8 cellular contexts compared by ENCODE assay signal in genomic region chr22:30969532-30970355, GRCh38. TPM values are rescaled to one million over a fixed set of nuclear protein-coding genes. Genes with fewer than 3 reads are reported as not detected.
A peak's percentile ranks its signal among the peaks of the same experiment; 100 is the strongest.
DNase-seq lines count a peak whose midpoint lies in the region; ATAC-seq, FAIRE-seq and TF ChIP-seq lines count a peak whose summit lies in the region.

No MANE protein-coding gene starts in this region.

- FAIRE-seq in H1 (lab: Jason Lieb, UNC): no peak

- DNase-seq in EH (ENCODE audit: low read depth) (peak; percentile 54), HuH-7.5 (ENCODE audit: low spot score) (peak; percentile 36), H1 (ENCODE audit: low read depth in 1 of 2, low spot score in 2 of 2) (no peak), mucosa of gallbladder (ENCODE audit: low spot score) (peak; percentile 16), dedifferentiated amniotic fluid mesenchymal stem cell (ENCODE audit: extremely low spot score) (no peak)
- DNase-seq in activated CD4-positive, CD25-positive, alpha-beta regulatory T cell treated with anti-CD3 and anti-CD28 coated beads, Interleukin-2, amount 50 U/mL, for 72 hours: peak; percentile 56

- ATAC-seq in GM21447 (IDR thresholded peaks at IDR 0.05; ENCODE audit: unreplicated experiment): peak; percentile 23

- no peak overlapping the region for H2BK120ac ChIP-seq in H1 (replicated peaks; ENCODE audit: low read depth, low read length)

- peak overlapping the region; percentile 98; the same call in 1 of the 2 replicates for H4K8ac ChIP-seq in H1 (ENCODE audit: extremely low read depth, insufficient read depth, low read length)

- POLR2A ChIA-PET in H1 (lab: Charles Lee; ENCODE audit: partially characterized antibody): interaction anchor here (0.8 to 9.7 kb wide), 45 partner anchors 9 to 377 kb away, joined by 3 to 220 read pairs (median 5); partner anchors contain the start of genes PATZ1 and SMTN

- H3K23me2 ChIP-seq in H1 (ENCODE audit: low read depth, low read length): peaks cover 12% of the 10 kb centered on the region

- peaks cover 0 to 7% (median 4%) of the 10 kb centered on the region in 4 experiments; a peak in 4 of 7 replicates for H3K4me1 ChIP-seq in H1 (replicated peaks in 1 of 4; ENCODE audit: control insufficient read depth in 3 of 4, insufficient read depth in 4 of 4, low read length in 3 of 4)

- TF ChIP-seq RAD21 in H1 (IDR thresholded peaks at IDR 0.05 in 1 of 2, conservative IDR thresholded peaks at IDR 0.05 in 1 of 2; ENCODE audit: low read depth in 2 of 2, low read length in 2 of 2): no peak

- no peak for TF ChIP-seq POLR2A in H1 (IDR thresholded peaks at IDR 0.05; ENCODE audit: control extremely low read depth in 1 of 2, low read depth in 2 of 2, low read length in 2 of 2)

- no peak overlapping the region for H2BK15ac ChIP-seq in H1 (ENCODE audit: low read length)

- peaks cover 4 to 6% of the 10 kb centered on the region in 2 experiments; a peak in 3 of 4 replicates for H3K9me3 ChIP-seq in H1 (ENCODE audit: insufficient read depth in 2 of 2, low read depth in 1 of 2, low read length in 1 of 2)

- H2AFZ ChIP-seq in H1 (ENCODE audit: low read length): no peak overlapping the region

- H3K27me3 ChIP-seq in H1 (replicated peaks in 1 of 4; ENCODE audit: control insufficient read depth in 3 of 4, extremely low read depth in 1 of 4, insufficient read depth in 3 of 4, low read length in 3 of 4): no peaks in the 10 kb centered on the region

- H2BK12ac ChIP-seq in H1 (ENCODE audit: low read depth, low read length): no peak overlapping the region

- peak overlapping the region; percentile 95 for H3K14ac ChIP-seq in H1 (ENCODE audit: insufficient read length)

- peak overlapping the region; percentile 28 for H3K18ac ChIP-seq in H1 (ENCODE audit: extremely low read depth, low read length)

- H2BK20ac ChIP-seq in H1 (ENCODE audit: low read length): no peak overlapping the region

- peak overlapping the region; percentile 76 for H2BK5ac ChIP-seq in H1 (ENCODE audit: low read depth, low read length)

- peak overlapping the region; percentile 35 for H3K23ac ChIP-seq in H1 (ENCODE audit: insufficient read length)

- peak overlapping the region; percentile 2 for H3K56ac ChIP-seq in H1 (replicated peaks; ENCODE audit: insufficient read length, low read depth, low read length)

- peaks cover 17 to 30% of the 10 kb centered on the region in 2 experiments for H4K20me1 ChIP-seq in H1 (replicated peaks in 1 of 2; ENCODE audit: control insufficient read depth in 1 of 2, insufficient read depth in 2 of 2, low read length in 2 of 2)

- TF ChIP-seq EP300 in H1 (IDR thresholded peaks at IDR 0.05; ENCODE audit: borderline replicate concordance in 1 of 2, low read depth in 2 of 2, low read length in 2 of 2): no peak

- H3K4ac ChIP-seq in H1 (replicated peaks; ENCODE audit: insufficient read length, low read depth, low read length): no peak overlapping the region

- peak overlapping the region; percentile 67 to 84 (median 74) for H3K4me3 ChIP-seq in H1 (ENCODE audit: extremely low read depth in 1 of 4, insufficient read depth in 2 of 4, low read depth in 3 of 4, low read length in 4 of 4)

- 1% methylated on average over 18 of the region's 49 CpGs; no CpG with 5 or more reads in 1 of the 2 experiments for WGBS in H1 (ENCODE audit: extremely low coverage in 1 of 2, insufficient coverage in 1 of 2, insufficient read length in 1 of 2, insufficient replicate concordance in 2 of 2, low coverage in 1 of 2, low lambda C conversion rate in 2 of 2, missing lambda C conversion rate in 1 of 2), 2 experiments

- H3K27ac ChIP-seq in H1 (ENCODE audit: low read depth, low read length) (peak overlapping the region; percentile 93), temporal lobe (ENCODE audit: low read depth, low read length) (peak overlapping the region; percentile 73)

- no peak for TF ChIP-seq CTCF in H1 (IDR thresholded peaks at IDR 0.05; ENCODE audit: control extremely low read depth in 1 of 3, insufficient read depth in 1 of 3, low read depth in 1 of 3, low read length in 3 of 3)

- peak overlapping the region; percentile 70 to 95 (median 86) for H3K9ac ChIP-seq in H1 (replicated peaks in 1 of 4; ENCODE audit: extremely low read depth in 1 of 4, low read depth in 3 of 4, low read length in 3 of 4)

- peaks cover 10 to 47% (median 30%) of the 10 kb centered on the region in 4 experiments; a peak in 7 of 8 replicates for H3K36me3 ChIP-seq in H1 (ENCODE audit: control insufficient read depth in 2 of 4, insufficient read depth in 4 of 4, low read length in 3 of 4)

- H4K91ac ChIP-seq in H1 (replicated peaks; ENCODE audit: insufficient read length, low read length): no peak overlapping the region

- peak overlapping the region; percentile 35 for H4K5ac ChIP-seq in H1 (ENCODE audit: insufficient read length, low read depth, low read length)

- H3K4me2 ChIP-seq in H1 (ENCODE audit: insufficient read depth in 1 of 2, low read depth in 2 of 2, low read length in 2 of 2): peak overlapping the region; percentile 89 to 95

- CTCF ChIA-PET in H1 (lab: Charles Lee; ENCODE audit: partially characterized antibody): interaction anchor here (1.0 to 4.5 kb wide), 4 partner anchors 9 to 115 kb away, joined by 4 to 38 read pairs (median 6); no protein-coding TSS in a partner anchor

- no peak overlapping the region for H2AK5ac ChIP-seq in H1 (ENCODE audit: low read depth, low read length)

- H3K79me2 ChIP-seq in H1 (ENCODE audit: control insufficient read depth in 1 of 2, insufficient read depth in 2 of 2, low read length in 2 of 2): peaks cover 41 to 89% of the 10 kb centered on the region in 2 experiments

- peaks cover 15% of the 10 kb centered on the region for H3K79me1 ChIP-seq in H1 (ENCODE audit: low read depth, low read length)

TF ChIP-seq in H1, 55 proteins besides CTCF, POLR2A, EP300 and RAD21:
- TF ChIP-seq CREB1 (IDR thresholded peaks at IDR 0.05) (no peak), GABPA (IDR thresholded peaks at IDR 0.05; ENCODE audit: borderline replicate concordance, insufficient read depth, low read length) (no peak), MAX (IDR thresholded peaks at IDR 0.05) (no peak), NRF1 (IDR thresholded peaks at IDR 0.05; ENCODE audit: low read depth, low read length) (no peak), RBBP5 (IDR thresholded peaks at IDR 0.05; ENCODE audit: borderline replicate concordance, low read depth, low read length) (0 out of 2 replicates have a peak, but pooled peaks have one; percentile 50), ATF2 (IDR thresholded peaks at IDR 0.05; ENCODE audit: low read length) (no peak), PHF8 (conservative IDR thresholded peaks at IDR 0.05; ENCODE audit: low read depth, low read length) (peak; percentile 46; the same call in 1 of the 2 replicates), KDM1A (IDR thresholded peaks at IDR 0.05; ENCODE audit: borderline replicate concordance, low read length) (0 out of 2 replicates have a peak, but pooled peaks have one; percentile 28), KDM5A (IDR thresholded peaks at IDR 0.05; ENCODE audit: low read length) (0 out of 2 replicates have a peak, but pooled peaks have one; percentile 31), ZNF274 (IDR thresholded peaks at IDR 0.05; ENCODE audit: borderline replicate concordance, extremely low read depth, low read length) (no peak), NANOG (IDR thresholded peaks at IDR 0.05; ENCODE audit: insufficient read depth, low read depth, low read length, poor library complexity, severe bottlenecking) (no peak), SIN3A (conservative IDR thresholded peaks at IDR 0.05 in 1 of 2, IDR thresholded peaks at IDR 0.05 in 1 of 2; ENCODE audit: low read depth in 1 of 2, low read length in 2 of 2) (peak in 1 of 2 experiments; percentile 14; a peak in 1 of 4 replicates)

RNA-seq across cellular contexts. Expression of gene TUG1, which starts 0.7 kb away (rescaled TPM):
- 106 and 119 TPM in 2 replicates for total RNA-seq in H1 (2021; fragmentation: NEBNext Ultra II Directional; extraction: Animal tissue kit (Norgen Biotek cat#: 25700))
- 86.0 and 129 TPM in 2 replicates for polyA plus RNA-seq in H1 (2011; rRNA removed)
- polyA plus RNA-seq in H1 (2011; cell fraction: cytosol; rRNA removed): 105 TPM
- polyA plus RNA-seq in H1 (2011; cell fraction: nucleus; rRNA removed): 156 TPM
- 59.4 to 101 TPM (median 78.8 TPM) in 4 replicates for polyA plus RNA-seq in H1 (2012, experiment 1 of 2)
- polyA plus RNA-seq in H1 (2012, experiment 2 of 2): 5.0 TPM
- 132 TPM for polyA plus RNA-seq in H1 (2013, experiment 1 of 2)
- polyA plus RNA-seq in H1 (2013, experiment 2 of 2): 133 TPM
- polyA minus RNA-seq in H1 (2011; rRNA and poly(A)+ RNA removed): 142 and 192 TPM in 2 replicates
- 62.4 TPM for polyA minus RNA-seq in H1 (2011; cell fraction: cytosol; rRNA and poly(A)+ RNA removed)
- 137 TPM for polyA minus RNA-seq in H1 (2011; cell fraction: nucleus; rRNA and poly(A)+ RNA removed)
- 79.4 TPM for total RNA-seq in mucosa of gallbladder
- 103 TPM for total RNA-seq in temporal lobe

RNA-seq across cellular contexts. Expression of gene MORC2, which starts 1.2 kb away (rescaled TPM):
- 68.0 and 72.5 TPM in 2 replicates for total RNA-seq in H1 (2021; fragmentation: NEBNext Ultra II Directional; extraction: Animal tissue kit (Norgen Biotek cat#: 25700))
- polyA plus RNA-seq in H1 (2011; rRNA removed): 15.4 and 17.0 TPM in 2 replicates
- 19.1 TPM for polyA plus RNA-seq in H1 (2011; cell fraction: cytosol; rRNA removed)
- 43.5 TPM for polyA plus RNA-seq in H1 (2011; cell fraction: nucleus; rRNA removed)
- 50.2 to 58.3 TPM (median 52.0 TPM) in 4 replicates for polyA plus RNA-seq in H1 (2012, experiment 1 of 2)
- polyA plus RNA-seq in H1 (2012, experiment 2 of 2): 11.4 TPM
- 45.2 TPM for polyA plus RNA-seq in H1 (2013, experiment 1 of 2)
- polyA plus RNA-seq in H1 (2013, experiment 2 of 2): 37.9 TPM
- 62.0 and 63.9 TPM in 2 replicates for polyA minus RNA-seq in H1 (2011; rRNA and poly(A)+ RNA removed)
- 47.2 TPM for polyA minus RNA-seq in H1 (2011; cell fraction: cytosol; rRNA and poly(A)+ RNA removed)
- 46.8 TPM for polyA minus RNA-seq in H1 (2011; cell fraction: nucleus; rRNA and poly(A)+ RNA removed)
- 21.5 TPM for total RNA-seq in mucosa of gallbladder
- 25.3 TPM for total RNA-seq in temporal lobe

Comparison
In these comparisons a context has a peak if more than half of its experiments do, and no peak if none do; other contexts are left out.
1. DNase-seq: peak in EH (single experiment), HuH-7.5 (single experiment), activated CD4-positive, CD25-positive, alpha-beta regulatory T cell treated with anti-CD3 and anti-CD28 coated beads, Interleukin-2, amount 50 U/mL, for 72 hours (single experiment) and mucosa of gallbladder (single experiment); none in H1 (0 of 2) and dedifferentiated amniotic fluid mesenchymal stem cell (single experiment).